8 cellular contexts compared by ENCODE assay signal in the genomic region with DNA sequence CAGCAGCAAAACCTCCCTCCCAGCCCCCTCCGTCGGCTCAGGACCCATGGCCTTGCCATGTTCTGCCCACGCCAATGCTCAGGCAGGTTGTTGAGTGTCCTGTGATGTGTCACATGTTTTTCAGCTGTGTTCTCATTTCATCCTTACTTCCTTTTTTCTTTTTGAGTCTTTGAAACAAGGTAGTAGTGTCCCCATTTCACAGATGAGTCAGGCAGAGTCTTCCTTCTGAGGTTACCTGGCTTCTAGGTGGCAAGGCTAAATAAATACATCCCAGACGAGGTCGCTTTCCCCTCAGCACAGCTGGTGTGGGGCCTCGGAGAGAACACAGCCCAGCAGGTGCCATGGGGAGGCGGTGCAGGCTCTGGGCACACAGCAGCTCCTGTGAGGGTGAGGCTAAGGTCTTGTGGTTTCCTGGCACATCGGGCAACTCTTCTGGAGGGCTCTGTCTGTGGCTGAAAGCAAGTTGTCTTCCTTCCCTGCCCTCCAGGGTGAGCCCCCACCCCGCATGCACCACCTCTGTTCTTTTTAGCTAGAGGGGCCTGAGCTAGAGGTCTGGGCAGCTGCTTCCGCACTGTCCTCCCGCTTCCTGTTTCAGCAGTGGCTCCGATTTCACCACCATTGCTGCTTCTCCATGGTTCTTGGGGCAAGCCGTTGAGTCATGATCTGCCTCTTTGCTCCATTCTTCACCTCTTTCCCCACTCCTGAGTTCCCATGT. TPM values are rescaled to one million over a fixed set of nuclear protein-coding genes. Genes with fewer than 3 reads are reported as not detected.
DNase-seq lines count a peak whose midpoint lies in the region; ATAC-seq and TF ChIP-seq lines count a peak whose summit lies in the region.

No MANE protein-coding gene starts in this region.

- peak overlapping the region; percentile 1 for H3K4me3 Mint-ChIP-seq in activated naive CD8-positive, alpha-beta T cell treated with anti-CD3 and anti-CD28 coated beads, Interleukin-2, amount 50 U/mL, for 24 hours
- H3K4me3 Mint-ChIP-seq in neural crest cell (peak overlapping the region; percentile 76), HFFc6 (no peak overlapping the region)

- peak overlapping the region; percentile 92 for H3K27ac Mint-ChIP-seq in activated naive CD8-positive, alpha-beta T cell treated with anti-CD3 and anti-CD28 coated beads, Interleukin-2, amount 50 U/mL, for 24 hours
- H3K27ac Mint-ChIP-seq in neural crest cell (ENCODE audit: unreplicated experiment) = peak overlapping the region; percentile 95
- no peak overlapping the region; the same call in 1 of the 2 replicates for H3K27ac Mint-ChIP-seq in HFFc6

- peak; percentile 89 for DNase-seq in SIG-M5 (lab: John Stamatoyannopoulos, UW)
- DNase-seq in activated naive CD8-positive, alpha-beta T cell treated with anti-CD3 and anti-CD28 coated beads, Interleukin-2, amount 50 U/mL, for 24 hours = peak; percentile 52
- no peak for DNase-seq in neural crest cell (ENCODE audit: low read depth, low spot score)
- DNase-seq in posterior vena cava (ENCODE audit: low spot score) = no peak
- no peak for DNase-seq in RKO (ENCODE audit: low spot score)
- no peak for DNase-seq in NCI-H345 (lab: John Stamatoyannopoulos, UW)
- DNase-seq in HFFc6 = no peak

- peaks cover 52% of the 10 kb centered on the region for H3K36me3 Mint-ChIP-seq in activated naive CD8-positive, alpha-beta T cell treated with anti-CD3 and anti-CD28 coated beads, Interleukin-2, amount 50 U/mL, for 24 hours (ENCODE audit: low read depth)
- peaks cover 34% of the 10 kb centered on the region for H3K36me3 Mint-ChIP-seq in neural crest cell (ENCODE audit: low read depth)
- peaks cover 36% of the 10 kb centered on the region for H3K36me3 Mint-ChIP-seq in HFFc6 (ENCODE audit: low read depth)

- TF ChIP-seq CTCF in neural crest cell (conservative IDR thresholded peaks at IDR 0.05) (no peak), HFFc6 (IDR thresholded peaks at IDR 0.05) (no peak)

- no peaks in the 10 kb centered on the region for H3K27me3 Mint-ChIP-seq in activated naive CD8-positive, alpha-beta T cell treated with anti-CD3 and anti-CD28 coated beads, Interleukin-2, amount 50 U/mL, for 24 hours
- H3K27me3 Mint-ChIP-seq in neural crest cell (ENCODE audit: low read depth) = peaks cover 5% of the 10 kb centered on the region
- H3K27me3 Mint-ChIP-seq in HFFc6 (ENCODE audit: insufficient read depth) = peaks cover 10% of the 10 kb centered on the region

- intact Hi-C loops in posterior vena cava (cut with DNase I) = no loop called here

- H3K9me3 Mint-ChIP-seq in activated naive CD8-positive, alpha-beta T cell treated with anti-CD3 and anti-CD28 coated beads, Interleukin-2, amount 50 U/mL, for 24 hours = no peaks in the 10 kb centered on the region
- no peaks in the 10 kb centered on the region for H3K9me3 Mint-ChIP-seq in neural crest cell
- no peaks in the 10 kb centered on the region for H3K9me3 Mint-ChIP-seq in HFFc6

- ATAC-seq in GM18858 (IDR thresholded peaks at IDR 0.05; ENCODE audit: unreplicated experiment) = peak; percentile 44
- peak; percentile 74 for ATAC-seq in activated naive CD8-positive, alpha-beta T cell treated with anti-CD3 and anti-CD28 coated beads, Interleukin-2, amount 50 U/mL, for 24 hours

- peaks cover 37% of the 10 kb centered on the region for H3K4me1 Mint-ChIP-seq in activated naive CD8-positive, alpha-beta T cell treated with anti-CD3 and anti-CD28 coated beads, Interleukin-2, amount 50 U/mL, for 24 hours
- peaks cover 40% of the 10 kb centered on the region for H3K4me1 Mint-ChIP-seq in neural crest cell
- H3K4me1 Mint-ChIP-seq in HFFc6 (ENCODE audit: low read depth) = no peaks in the 10 kb centered on the region

RNA-seq across cellular contexts. Expression of gene PRAM1, which starts 15.1 kb away (rescaled TPM):
- total RNA-seq in neural crest cell (0.21 and 0.55 TPM in 2 replicates), posterior vena cava (1 to 10 TPM; 1.5 to 2.6 TPM)
- total RNA-seq in HFFc6 (2021; fragmentation: NEBNext Ultra II Directional; extraction: Animal tissue kit (Norgen Biotek cat#: 25700)) = under 1 TPM in 2 of 6 experiments, not detected in 4; 0.21 TPM

RNA-seq across cellular contexts. Expression of gene ZNF414, which starts 26.7 kb away (rescaled TPM):
- total RNA-seq in neural crest cell (31.1 and 31.8 TPM in 2 replicates), posterior vena cava (10 to 100 TPM; 15.9 to 16.0 TPM)
- total RNA-seq in HFFc6 (2021; fragmentation: NEBNext Ultra II Directional; extraction: Animal tissue kit (Norgen Biotek cat#: 25700)) = 10 to 100 TPM; 20.1 to 27.2 (median 25.5) TPM

RNA-seq across cellular contexts. Expression of gene HNRNPM, which starts 42.5 kb away (rescaled TPM):
- total RNA-seq in neural crest cell (493 and 498 TPM in 2 replicates), posterior vena cava (100 to 1,000 TPM; 118 to 119 TPM)
- total RNA-seq in HFFc6 (2021; fragmentation: NEBNext Ultra II Directional; extraction: Animal tissue kit (Norgen Biotek cat#: 25700)) = 100 to 1,000 TPM; 144 to 217 (median 194) TPM

Comparison
In these comparisons a context has a peak if more than half of its experiments do, and no peak if none do; other contexts are left out.
1. DNase-seq: peak in SIG-M5 (single experiment) and activated naive CD8-positive, alpha-beta T cell treated with anti-CD3 and anti-CD28 coated beads, Interleukin-2, amount 50 U/mL, for 24 hours (single experiment); none in neural crest cell (single experiment), posterior vena cava (single experiment), RKO (single experiment), NCI-H345 (single experiment) and HFFc6 (single experiment).